ENCODE assay signal across 1 cellular context in the genomic region with DNA sequence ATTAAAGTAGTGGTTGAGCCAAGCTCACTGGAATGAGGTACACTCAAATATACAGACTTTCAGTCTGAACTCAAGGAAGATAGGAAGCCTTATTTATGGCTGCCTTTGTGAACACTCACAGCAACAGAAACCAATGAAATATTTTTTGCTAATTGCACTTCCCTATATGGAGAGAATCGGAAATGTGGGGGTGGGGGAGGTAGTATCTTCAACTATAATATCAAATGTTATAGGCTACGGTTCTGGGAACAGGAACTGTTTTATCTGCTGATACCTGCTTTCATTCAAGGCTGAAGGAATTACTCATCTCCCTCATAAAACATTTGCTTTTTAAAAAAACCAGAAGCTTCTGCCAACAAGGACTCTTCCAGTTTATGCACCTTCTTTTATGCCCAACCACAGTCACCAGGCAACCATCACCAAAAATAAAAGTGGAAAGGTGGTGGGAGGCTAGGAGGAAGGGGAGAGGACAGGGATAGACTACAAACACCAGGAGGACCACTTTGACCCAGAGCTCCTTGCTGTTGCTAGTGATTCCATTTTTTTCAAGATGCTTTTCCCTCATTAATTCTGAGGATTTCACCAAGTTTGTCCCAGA.
TF ChIP-seq lines count a peak whose summit lies in the region.

No MANE protein-coding gene starts in this region.

TF ChIP-seq in IMR-90, 13 proteins besides CTCF, POLR2A, EP300 and RAD21:
- TF ChIP-seq CEBPB (IDR thresholded peaks at IDR 0.05; ENCODE audit: low read depth, low read length) = no peak
- no peak for TF ChIP-seq MAFK (IDR thresholded peaks at IDR 0.05; ENCODE audit: low read depth, low read length)
